ENCODE assay signal across 8 cellular contexts in the genomic region with DNA sequence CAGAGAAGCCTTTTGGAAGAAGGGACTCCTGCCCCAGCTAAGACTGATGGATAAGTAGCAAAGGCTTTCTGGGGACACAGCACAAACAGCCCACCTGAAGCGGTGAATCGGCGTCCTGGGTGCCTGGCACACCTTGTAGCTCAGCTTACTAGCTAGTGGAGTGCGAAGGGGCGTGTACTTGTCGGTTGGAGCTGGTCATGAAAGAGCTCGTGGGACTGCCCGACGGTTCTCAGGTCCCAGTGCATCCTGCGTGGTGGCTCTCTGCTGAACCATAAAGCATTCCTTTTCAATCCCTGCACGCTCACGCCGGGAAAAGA. TPM values are rescaled to one million over a fixed set of nuclear protein-coding genes. Genes with fewer than 3 reads are reported as not detected.
DNase-seq lines count a peak whose midpoint lies in the region; ATAC-seq, FAIRE-seq and TF ChIP-seq lines count a peak whose summit lies in the region.

No MANE protein-coding gene starts in this region.

- no peaks in the 10 kb centered on the region for H3K36me3 ChIP-seq in HepG2 (replicated peaks in 1 of 2; ENCODE audit: control insufficient read depth in 1 of 2, insufficient read depth in 2 of 2, low read length in 2 of 2)
- no peaks in the 10 kb centered on the region for H3K36me3 ChIP-seq in tibial nerve

- POLR2A ChIA-PET in HepG2 (lab: Yijun Ruan, JAX) = interaction anchor here (0.8 to 3.7 kb wide), 10 partner anchors 8 to 75 kb away, joined by 3 to 23 read pairs (median 5); no protein-coding TSS in a partner anchor

- in situ Hi-C loops in HepG2 (cut with HindIII; ENCODE audit: extremely low pct_ligation_motif_present, low pct_unique_long_range_greater_than_20kb) = loop anchor here (5.0 kb wide), 1 partner anchor 53 kb away; no protein-coding TSS in a partner anchor

- intact Hi-C loops in HepG2 (cut with micrococcal nuclease; ENCODE audit: unreplicated experiment) = loop anchor here (10.0 kb wide), 1 partner anchor 970 kb away; a partner anchor contains a TSS

- no peaks in the 10 kb centered on the region for H4K20me1 ChIP-seq in HepG2 (ENCODE audit: insufficient read depth, low read length)

- TF ChIP-seq POLR2A in HepG2 (IDR thresholded peaks at IDR 0.05; ENCODE audit: insufficient read depth in 1 of 2, low read depth in 2 of 2, low read length in 2 of 2) = no peak
- no peak for TF ChIP-seq POLR2A in tibial nerve (IDR thresholded peaks at IDR 0.05)

- peak; percentile 22 for ATAC-seq in GM21423 (IDR thresholded peaks at IDR 0.05; ENCODE audit: unreplicated experiment)
- ATAC-seq in HepG2 = peak; percentile 32

- peaks cover 36% of the 10 kb centered on the region for H3K79me2 ChIP-seq in HepG2 (ENCODE audit: insufficient read depth, low read length)

- TF ChIP-seq CTCF in GM10266 (IDR thresholded peaks at IDR 0.05; ENCODE audit: control insufficient read depth, insufficient read depth, low read depth, missing control alignments) (no peak), HepG2 (CRISPR knock-in tag; IDR thresholded peaks at IDR 0.05) (no peak), tibial nerve (IDR thresholded peaks at IDR 0.05) (no peak)

- H3K4me3 ChIP-seq in HepG2 (replicated peaks in 1 of 3; ENCODE audit: insufficient read depth in 1 of 3, low read depth in 2 of 3, low read length in 3 of 3) (peak overlapping the region; percentile 82 to 92 (median 91)), tibial nerve (peak overlapping the region; percentile 54 to 99 (median 92))

- H3K4me1 ChIP-seq in HepG2 (ENCODE audit: insufficient read depth, low read length) = peaks cover 75% of the 10 kb centered on the region
- peaks cover 0 to 30% (median 13%) of the 10 kb centered on the region in 4 donors for H3K4me1 ChIP-seq in tibial nerve

- TF ChIP-seq EP300 in HepG2 (IDR thresholded peaks at IDR 0.05; ENCODE audit: low read depth in 2 of 2, low read length in 2 of 2) (no peak), HepG2 (CRISPR knock-in tag; IDR thresholded peaks at IDR 0.05; ENCODE audit: borderline replicate concordance) (no peak), tibial nerve (IDR thresholded peaks at IDR 0.05) (no peak)

- H3K27me3 ChIP-seq in HepG2 (ENCODE audit: control insufficient read depth in 1 of 2, insufficient read depth in 2 of 2, low read length in 2 of 2) (no peaks in the 10 kb centered on the region; a peak in 1 of 5 replicates), tibial nerve (no peaks in the 10 kb centered on the region)

- no peak for FAIRE-seq in HepG2 (lab: Jason Lieb, UNC)

- H3K9me3 ChIP-seq in HepG2 (ENCODE audit: low read length) (no peaks in the 10 kb centered on the region), tibial nerve (no peaks in the 10 kb centered on the region)

- H3K9ac ChIP-seq in HepG2 (ENCODE audit: insufficient read depth, low read depth, low read length) = peak overlapping the region; percentile 74

- H3K27ac ChIP-seq in HepG2 (ENCODE audit: extremely low read length, insufficient read depth, low read length) = peak overlapping the region; percentile 83
- peak overlapping the region; percentile 68 to 96 (median 94) for H3K27ac ChIP-seq in tibial nerve

- 0% methylated on average over 3 of the region's 13 CpGs for WGBS in HepG2 (ENCODE audit: low lambda C conversion rate)
- WGBS in tibial nerve, 2 donors = 0 to 1% methylated on average over 3 to 13 of the region's 13 CpGs

- H2AFZ ChIP-seq in HepG2 (ENCODE audit: low read length) = peak overlapping the region; percentile 67

- TSS peak; percentile 64 for BruUV-seq in HepG2 (replicated peaks; lab: Mats Ljungman, UMichigan)

- DNase-seq in GM10266 (ENCODE audit: extremely low spot score) (peak; percentile 37), HPDE6-E6E7 (ENCODE audit: extremely low spot score) (peak; percentile 71), amniotic stem cell (lab: John Stamatoyannopoulos, UW) (peak; percentile 80), HepG2 (ENCODE audit: low spot score) (no peak), tibial nerve (ENCODE audit: low spot score in 2 of 2) (no peak), mucosa of gallbladder (ENCODE audit: low spot score) (no peak), dedifferentiated amniotic fluid mesenchymal stem cell (ENCODE audit: extremely low spot score) (no peak)

- CTCF ChIA-PET in HepG2 (lab: Yijun Ruan, JAX; ENCODE audit: low intra/inter-chr PET ratio, low total read pairs) = no interaction called here

- H3K4me2 ChIP-seq in HepG2 (ENCODE audit: low read depth, low read length) = peak overlapping the region; percentile 100

- no peak for TF ChIP-seq RAD21 in HepG2 (CRISPR knock-in tag; IDR thresholded peaks at IDR 0.05)

TF ChIP-seq in HepG2, 621 proteins besides CTCF, POLR2A, EP300 and RAD21 (continues in another document):
- TF ChIP-seq DNMT1 (CRISPR knock-in tag; IDR thresholded peaks at IDR 0.05) (no peak), NFIC (IDR thresholded peaks at IDR 0.05; ENCODE audit: low read length) (no peak), THYN1 (CRISPR knock-in tag; IDR thresholded peaks at IDR 0.05; ENCODE audit: borderline replicate concordance, low read depth) (no peak), JDP2 (CRISPR knock-in tag; IDR thresholded peaks at IDR 0.05; ENCODE audit: borderline replicate concordance) (no peak), ATF7-NPFF (CRISPR knock-in tag; IDR thresholded peaks at IDR 0.05; ENCODE audit: low read depth) (0 out of 2 replicates have a peak, but pooled peaks have one; percentile 26), ZNF761 (CRISPR knock-in tag; conservative IDR thresholded peaks at IDR 0.05) (no peak), RFXANK (CRISPR knock-in tag; IDR thresholded peaks at IDR 0.05) (no peak), ZC3H13 (CRISPR knock-in tag; IDR thresholded peaks at IDR 0.05) (0 out of 2 replicates have a peak, but pooled peaks have one; percentile 42)
- TF ChIP-seq, protein P1, sequence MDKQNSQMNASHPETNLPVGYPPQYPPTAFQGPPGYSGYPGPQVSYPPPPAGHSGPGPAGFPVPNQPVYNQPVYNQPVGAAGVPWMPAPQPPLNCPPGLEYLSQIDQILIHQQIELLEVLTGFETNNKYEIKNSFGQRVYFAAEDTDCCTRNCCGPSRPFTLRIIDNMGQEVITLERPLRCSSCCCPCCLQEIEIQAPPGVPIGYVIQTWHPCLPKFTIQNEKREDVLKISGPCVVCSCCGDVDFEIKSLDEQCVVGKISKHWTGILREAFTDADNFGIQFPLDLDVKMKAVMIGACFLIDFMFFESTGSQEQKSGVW (CRISPR knock-in tag; IDR thresholded peaks at IDR 0.05; ENCODE audit: borderline replicate concordance) = no peak

RNA-seq across cellular contexts. Expression of a gene that starts 0.7 kb away (rescaled TPM):
- 17.2 and 17.3 TPM in 2 replicates for total RNA-seq in HepG2 (2016; rRNA removed; fragmentation: Illumina TruSeq; extraction: Trizol)
- total RNA-seq in HepG2 (2016; cell fraction: cytosol; rRNA removed; fragmentation: Illumina TruSeq; extraction: Trizol; ENCODE audit: low read depth) = 6.1 and 9.8 TPM in 2 replicates
- 15.0 and 18.0 TPM in 2 replicates for total RNA-seq in HepG2 (2016; cell fraction: insoluble cytoplasmic fraction; rRNA removed; fragmentation: Illumina TruSeq; extraction: Trizol)
- total RNA-seq in HepG2 (2016; cell fraction: membrane; rRNA removed; fragmentation: Illumina TruSeq; extraction: Trizol) = 11.6 and 11.7 TPM in 2 replicates
- total RNA-seq in HepG2 (2016; cell fraction: nucleus; rRNA removed; fragmentation: Illumina TruSeq; extraction: Trizol) = 43.2 and 46.0 TPM in 2 replicates
- polyA plus RNA-seq in HepG2 (2011; rRNA removed) = 8.9 and 9.7 TPM in 2 replicates
- 5.6 and 7.4 TPM in 2 replicates for polyA plus RNA-seq in HepG2 (2011; cell fraction: cytosol; rRNA removed)
- 8.4 TPM in 2 replicates for polyA plus RNA-seq in HepG2 (2011; cell fraction: nucleus; rRNA removed)
- polyA plus RNA-seq in HepG2 (2012) = 8.4 and 11.9 TPM in 2 replicates
- polyA plus RNA-seq in HepG2 (2016; cell fraction: cytosol; fragmentation: Illumina TruSeq; extraction: Trizol; ENCODE audit: low read depth) = 1.5 and 1.6 TPM in 2 replicates
- 10.9 and 14.5 TPM in 2 replicates for polyA plus RNA-seq in HepG2 (2016; cell fraction: insoluble cytoplasmic fraction; fragmentation: Illumina TruSeq; extraction: Trizol; ENCODE audit: low read depth)
- 5.0 and 5.5 TPM in 2 replicates for polyA plus RNA-seq in HepG2 (2016; cell fraction: membrane; fragmentation: Illumina TruSeq; extraction: Trizol; ENCODE audit: low read depth)
- 20.6 and 22.8 TPM in 2 replicates for polyA plus RNA-seq in HepG2 (2016; cell fraction: nucleus; fragmentation: Illumina TruSeq; extraction: Trizol; ENCODE audit: insufficient read depth, low read depth)
- polyA minus RNA-seq in HepG2 (2011; rRNA and poly(A)+ RNA removed; ENCODE audit: low replicate concordance) = 10.9 and 19.7 TPM in 2 replicates
- 5.9 and 6.2 TPM in 2 replicates for polyA minus RNA-seq in HepG2 (2011; cell fraction: cytosol; rRNA and poly(A)+ RNA removed)
- polyA minus RNA-seq in HepG2 (2011; cell fraction: nucleus; rRNA and poly(A)+ RNA removed) = 77.1 and 79.4 TPM in 2 replicates
- total RNA-seq in tibial nerve = 10 to 100 TPM; 27.3 to 38.7 (median 33.6) TPM
- total RNA-seq in mucosa of gallbladder = 24.3 TPM

RNA-seq across cellular contexts. Expression of a gene that starts 45.7 kb away (rescaled TPM):
- total RNA-seq in HepG2 (2016; rRNA removed; fragmentation: Illumina TruSeq; extraction: Trizol) = 39.4 and 65.6 TPM in 2 replicates
- total RNA-seq in HepG2 (2016; cell fraction: cytosol; rRNA removed; fragmentation: Illumina TruSeq; extraction: Trizol; ENCODE audit: low read depth) = 13.6 and 17.8 TPM in 2 replicates
- total RNA-seq in HepG2 (2016; cell fraction: insoluble cytoplasmic fraction; rRNA removed; fragmentation: Illumina TruSeq; extraction: Trizol) = 37.7 and 67.0 TPM in 2 replicates
- 33.7 and 43.0 TPM in 2 replicates for total RNA-seq in HepG2 (2016; cell fraction: membrane; rRNA removed; fragmentation: Illumina TruSeq; extraction: Trizol)
- total RNA-seq in HepG2 (2016; cell fraction: nucleus; rRNA removed; fragmentation: Illumina TruSeq; extraction: Trizol) = 51.0 and 57.6 TPM in 2 replicates
- 39.0 and 47.6 TPM in 2 replicates for polyA plus RNA-seq in HepG2 (2011; rRNA removed)
- 38.9 and 41.0 TPM in 2 replicates for polyA plus RNA-seq in HepG2 (2011; cell fraction: cytosol; rRNA removed)
- 13.1 and 13.7 TPM in 2 replicates for polyA plus RNA-seq in HepG2 (2011; cell fraction: nucleus; rRNA removed)
- polyA plus RNA-seq in HepG2 (2012) = 15.7 and 19.7 TPM in 2 replicates
- 13.9 and 19.4 TPM in 2 replicates for polyA plus RNA-seq in HepG2 (2016; cell fraction: cytosol; fragmentation: Illumina TruSeq; extraction: Trizol; ENCODE audit: low read depth)
- polyA plus RNA-seq in HepG2 (2016; cell fraction: insoluble cytoplasmic fraction; fragmentation: Illumina TruSeq; extraction: Trizol; ENCODE audit: low read depth) = 39.1 and 40.5 TPM in 2 replicates
- 26.5 and 38.6 TPM in 2 replicates for polyA plus RNA-seq in HepG2 (2016; cell fraction: membrane; fragmentation: Illumina TruSeq; extraction: Trizol; ENCODE audit: low read depth)
- polyA plus RNA-seq in HepG2 (2016; cell fraction: nucleus; fragmentation: Illumina TruSeq; extraction: Trizol; ENCODE audit: insufficient read depth, low read depth) = 85.2 and 85.5 TPM in 2 replicates
- polyA minus RNA-seq in HepG2 (2011; rRNA and poly(A)+ RNA removed; ENCODE audit: low replicate concordance) = 9.8 and 63.2 TPM in 2 replicates
- 11.2 and 11.5 TPM in 2 replicates for polyA minus RNA-seq in HepG2 (2011; cell fraction: cytosol; rRNA and poly(A)+ RNA removed)
- polyA minus RNA-seq in HepG2 (2011; cell fraction: nucleus; rRNA and poly(A)+ RNA removed) = 9.3 and 9.8 TPM in 2 replicates
- 100 to 1,000 TPM in 1 of 4 donors, 10 to 100 TPM in 3; 22.9 to 194 (median 52.8) TPM for total RNA-seq in tibial nerve
- total RNA-seq in mucosa of gallbladder = 5.8 TPM

Comparison
In these comparisons a context has a peak if more than half of its experiments do, and no peak if none do; other contexts are left out.
1. DNase-seq: peak in GM10266 (single experiment), HPDE6-E6E7 (single experiment) and amniotic stem cell (single experiment); none in HepG2 (single experiment), tibial nerve (0 of 2), mucosa of gallbladder (single experiment) and dedifferentiated amniotic fluid mesenchymal stem cell (single experiment).